ENCODE assay signal across 32 cellular contexts in the genomic region with DNA sequence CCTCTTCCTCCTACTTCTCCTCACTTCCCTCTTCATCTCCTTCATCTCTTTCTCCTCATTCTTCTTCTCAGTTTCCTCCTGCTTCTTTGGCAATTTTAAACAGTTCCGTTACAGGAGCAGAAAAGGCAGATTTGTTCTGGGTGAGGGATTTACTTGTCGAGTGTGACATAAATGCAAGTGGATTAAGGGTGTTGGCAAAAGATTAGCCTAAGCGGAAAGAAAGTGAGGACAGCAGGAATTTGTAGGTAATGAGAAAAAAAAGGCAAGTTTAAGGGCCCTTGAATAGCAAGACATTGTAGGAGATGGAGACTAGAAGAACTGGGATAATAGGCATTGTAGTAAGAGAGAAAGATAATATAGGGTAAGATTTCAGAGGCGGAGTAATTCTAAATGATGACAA.
"Had no signal": no experiment of that assay in that cellular context is flagged by ENCODE, and none has a peak within 500 bp of the region (broad histone marks: within the 10 kb centered on the region; RNA-seq: fewer than 3 reads in every experiment).

No MANE protein-coding gene starts in this region.

- H3K27me3 Mint-ChIP-seq: activated CD4-positive, alpha-beta memory T cell treated with anti-CD3 and anti-CD28 coated beads for 36 hours; activated CD4-positive, alpha-beta T cell treated with anti-CD3 and anti-CD28 coated beads for 36 hours; activated CD4-positive, alpha-beta T cell treated with anti-CD3 and anti-CD28 coated beads, Interleukin-2, amount 10 ng/mL, durations not matched to agents 24 days and 14 days; activated naive CD8-positive, alpha-beta T cell; activated T-cell treated with anti-CD3 and anti-CD28 coated beads, Interleukin-2, amount 50 U/mL, for 24 hours; effector memory CD8-positive, alpha-beta T cell; T-helper 17 cell had no signal

- H3K27ac Mint-ChIP-seq: activated CD4-positive, alpha-beta memory T cell treated with anti-CD3 and anti-CD28 coated beads for 36 hours; activated CD4-positive, alpha-beta T cell treated with anti-CD3 and anti-CD28 coated beads for 36 hours; activated CD4-positive, alpha-beta T cell treated with anti-CD3 and anti-CD28 coated beads, Interleukin-2, amount 10 ng/mL, durations not matched to agents 24 days and 14 days; activated CD8-positive, alpha-beta T cell treated with anti-CD3 and anti-CD28 coated beads, Interleukin-2, amount 10 ng/mL, durations not matched to agents 7 days and 5 days; activated naive CD8-positive, alpha-beta T cell; activated T-cell treated with anti-CD3 and anti-CD28 coated beads, Interleukin-2, amount 50 U/mL, for 24 hours; activated T-cell treated with anti-CD3 and anti-CD28 coated beads, Interleukin-2, amount 50 U/mL, for 72 hours; effector memory CD8-positive, alpha-beta T cell; T-helper 17 cell; T-helper 2 cell treated with Interferon-gamma antibody and Interleukin-4, amounts not matched to agents 5 μg/mL and 100 μg/mL, for 36 hours had no signal

- H3K27ac ChIP-seq: body of pancreas, esophagus muscularis mucosa, foreskin keratinocyte, gastrocnemius medialis, heart left ventricle, WERI-Rb-1 had no signal

- H3K4me1 ChIP-seq: body of pancreas, esophagus muscularis mucosa, foreskin keratinocyte, gastrocnemius medialis, heart left ventricle had no signal

- DNase-seq: activated CD4-positive, alpha-beta memory T cell treated with anti-CD3 and anti-CD28 coated beads for 36 hours; activated CD4-positive, alpha-beta T cell treated with anti-CD3 and anti-CD28 coated beads for 36 hours; activated CD4-positive, alpha-beta T cell treated with anti-CD3 and anti-CD28 coated beads, Interleukin-2, amount 10 ng/mL, durations not matched to agents 24 days and 14 days; activated CD4-positive, CD25-positive, alpha-beta regulatory T cell; activated CD4-positive, CD25-positive, alpha-beta regulatory T cell treated with anti-CD3 and anti-CD28 coated beads, Interleukin-2, amount 50 U/mL, for 72 hours; activated CD8-positive, alpha-beta memory T cell treated with anti-CD3 and anti-CD28 coated beads, Interleukin-2, amount 50 U/mL, for 48 hours; activated CD8-positive, alpha-beta T cell treated with anti-CD3 and anti-CD28 coated beads, Interleukin-2, amount 10 ng/mL, durations not matched to agents 7 days and 5 days; activated gamma-delta T cell; activated naive CD4-positive, alpha-beta T cell; activated naive CD4-positive, alpha-beta T cell treated with anti-CD3 and anti-CD28 coated beads, Interleukin-2, amount 50 U/mL, for 16 hours; activated T-cell treated with anti-CD3 and anti-CD28 coated beads for 4 hours; activated T-cell treated with anti-CD3 and anti-CD28 coated beads, Interleukin-2, amount 50 U/mL, for 24 hours; activated T-cell treated with anti-CD3 and anti-CD28 coated beads, Interleukin-2, amount 50 U/mL, for 72 hours; amniotic stem cell; anterior cingulate cortex; body of pancreas; caudate nucleus; cortex of kidney; dermis blood vessel endothelial cell; effector CD4-positive, alpha-beta T cell; effector memory CD8-positive, alpha-beta T cell; erythroblast; foreskin keratinocyte; gastrocnemius medialis; glutamatergic neuron; heart left ventricle; T-helper 17 cell; T1000; WERI-Rb-1 had no signal

- H3K4me1 Mint-ChIP-seq: activated CD4-positive, alpha-beta T cell treated with anti-CD3 and anti-CD28 coated beads for 36 hours; activated CD4-positive, alpha-beta T cell treated with anti-CD3 and anti-CD28 coated beads, Interleukin-2, amount 10 ng/mL, durations not matched to agents 24 days and 14 days; T-helper 17 cell had no signal

- H3K4me3 Mint-ChIP-seq: activated CD4-positive, alpha-beta memory T cell treated with anti-CD3 and anti-CD28 coated beads for 36 hours; activated CD4-positive, alpha-beta T cell treated with anti-CD3 and anti-CD28 coated beads for 36 hours; activated CD4-positive, alpha-beta T cell treated with anti-CD3 and anti-CD28 coated beads, Interleukin-2, amount 10 ng/mL, durations not matched to agents 24 days and 14 days; activated CD8-positive, alpha-beta T cell treated with anti-CD3 and anti-CD28 coated beads, Interleukin-2, amount 10 ng/mL, durations not matched to agents 7 days and 5 days; activated naive CD8-positive, alpha-beta T cell; activated T-cell treated with anti-CD3 and anti-CD28 coated beads, Interleukin-2, amount 50 U/mL, for 24 hours; activated T-cell treated with anti-CD3 and anti-CD28 coated beads, Interleukin-2, amount 50 U/mL, for 72 hours; effector memory CD8-positive, alpha-beta T cell; T-helper 17 cell; T-helper 2 cell treated with Interferon-gamma antibody and Interleukin-4, amounts not matched to agents 5 μg/mL and 100 μg/mL, for 36 hours had no signal

- H3K9me3 ChIP-seq: body of pancreas, esophagus muscularis mucosa, gastrocnemius medialis, heart left ventricle had no signal

- H3K4me3 ChIP-seq: body of pancreas, esophagus muscularis mucosa, gastrocnemius medialis, heart left ventricle had no signal

- H3K9me3 Mint-ChIP-seq: activated CD4-positive, alpha-beta memory T cell treated with anti-CD3 and anti-CD28 coated beads for 36 hours; activated CD4-positive, alpha-beta T cell treated with anti-CD3 and anti-CD28 coated beads, Interleukin-2, amount 10 ng/mL, durations not matched to agents 24 days and 14 days; activated T-cell treated with anti-CD3 and anti-CD28 coated beads, Interleukin-2, amount 50 U/mL, for 24 hours; activated T-cell treated with anti-CD3 and anti-CD28 coated beads, Interleukin-2, amount 50 U/mL, for 72 hours; effector memory CD8-positive, alpha-beta T cell; T-helper 2 cell treated with Interferon-gamma antibody and Interleukin-4, amounts not matched to agents 5 μg/mL and 100 μg/mL, for 36 hours had no signal

- H3K27me3 ChIP-seq: body of pancreas, esophagus muscularis mucosa, foreskin keratinocyte, gastrocnemius medialis, heart left ventricle had no signal

- H3K36me3 ChIP-seq: esophagus muscularis mucosa, gastrocnemius medialis, heart left ventricle, WERI-Rb-1 had no signal

- ATAC-seq: activated CD4-positive, alpha-beta T cell treated with anti-CD3 and anti-CD28 coated beads for 36 hours; activated CD8-positive, alpha-beta T cell treated with anti-CD3 and anti-CD28 coated beads, Interleukin-2, amount 10 ng/mL, durations not matched to agents 7 days and 5 days; activated T-cell treated with anti-CD3 and anti-CD28 coated beads, Interleukin-2, amount 50 U/mL, for 72 hours; body of pancreas; effector memory CD8-positive, alpha-beta T cell; foreskin keratinocyte; gastrocnemius medialis; heart left ventricle; T-helper 17 cell had no signal

- H3K36me3 Mint-ChIP-seq: activated CD4-positive, alpha-beta memory T cell treated with anti-CD3 and anti-CD28 coated beads for 36 hours; activated naive CD8-positive, alpha-beta T cell had no signal
